ENCODE assay signal across 8 cellular contexts in genomic region chr3:38136807-38137614, GRCh38. TPM values are rescaled to one million over a fixed set of nuclear protein-coding genes. Genes with fewer than 3 reads are reported as not detected.
DNase-seq lines count a peak whose midpoint lies in the region; ATAC-seq and TF ChIP-seq lines count a peak whose summit lies in the region.

Gene ACAA1 (minus strand): TSS chr3:38137127. CDS start chr3:38137035, 92 bp downstream.

- TF ChIP-seq CTCF in BJ (IDR thresholded peaks at IDR 0.05; ENCODE audit: insufficient read depth, low read depth, low read length) (no peak), colonic mucosa (IDR thresholded peaks at IDR 0.05) (no peak)

- no peaks in the 10 kb centered on the region for H3K9me3 Mint-ChIP-seq in activated CD4-positive, alpha-beta T cell treated with anti-CD3 and anti-CD28 coated beads, Interleukin-2, amount 10 ng/mL, durations not matched to agents 24 days and 14 days

- peak within 1 kb of the TSS; percentile 95 to 97 for H3K9ac ChIP-seq in colonic mucosa (ENCODE audit: low read depth in 2 of 2, low read length in 2 of 2)

- peaks cover 64% of the 10 kb centered on the region for H3K4me1 Mint-ChIP-seq in activated CD4-positive, alpha-beta T cell treated with anti-CD3 and anti-CD28 coated beads, Interleukin-2, amount 10 ng/mL, durations not matched to agents 24 days and 14 days

- POLR2A ChIA-PET in BJ (lab: Charles Lee), result interaction anchor here (0.7 to 1.6 kb wide), 4 partner anchors 28 to 1057 kb away, joined by 3 to 7 read pairs (median 3); partner anchors contain the start of gene OXSR1

- H3K4me1 ChIP-seq in colonic mucosa, result peaks cover 27% of the 10 kb centered on the region

- H3K9me3 ChIP-seq in colonic mucosa, result no peaks in the 10 kb centered on the region

- peak; percentile 94 for ATAC-seq in GM19324 (IDR thresholded peaks at IDR 0.05; ENCODE audit: low FRiP score, unreplicated experiment)
- peak; percentile 79 for ATAC-seq in HG03469 (IDR thresholded peaks at IDR 0.05; ENCODE audit: unreplicated experiment)

- peak within 1 kb of the TSS; percentile 99 for H3K27ac Mint-ChIP-seq in activated CD4-positive, alpha-beta T cell treated with anti-CD3 and anti-CD28 coated beads, Interleukin-2, amount 10 ng/mL, durations not matched to agents 24 days and 14 days

- H3K4me3 Mint-ChIP-seq in activated CD4-positive, alpha-beta T cell treated with anti-CD3 and anti-CD28 coated beads, Interleukin-2, amount 10 ng/mL, durations not matched to agents 24 days and 14 days, result peak within 1 kb of the TSS; percentile 90

- CTCF ChIA-PET in BJ (lab: Yijun Ruan, JAX), result interaction anchor here (0.6 to 1.3 kb wide), 5 partner anchors 101 to 208 kb away, joined by 3 read pairs; no protein-coding TSS in a partner anchor

- no peaks in the 10 kb centered on the region for H3K27me3 Mint-ChIP-seq in activated CD4-positive, alpha-beta T cell treated with anti-CD3 and anti-CD28 coated beads, Interleukin-2, amount 10 ng/mL, durations not matched to agents 24 days and 14 days

- peaks cover 42% of the 10 kb centered on the region for H3K36me3 Mint-ChIP-seq in activated CD4-positive, alpha-beta T cell treated with anti-CD3 and anti-CD28 coated beads, Interleukin-2, amount 10 ng/mL, durations not matched to agents 24 days and 14 days (ENCODE audit: low read depth)

- DNase-seq in BJ (ENCODE audit: low read depth) (peak; percentile 97), NCI-H526 treated with DMSO at 0.1 percent for 48 hours (lab: John Stamatoyannopoulos, UW) (peak; percentile 97), colonic mucosa (peak; percentile 100)
- peak; percentile 99 for DNase-seq in activated CD4-positive, alpha-beta T cell treated with anti-CD3 and anti-CD28 coated beads, Interleukin-2, amount 10 ng/mL, durations not matched to agents 24 days and 14 days
- DNase-seq in stimulated activated CD4-positive, alpha-beta T cell treated with anti-CD3 and anti-CD28 coated beads, Interleukin-1b, Interleukin-23, amount 100 ng/mL, for 4 hours (ENCODE audit: low read depth in 2 of 2), result peak; percentile 91 to 94

- peaks cover 19% of the 10 kb centered on the region for H3K36me3 ChIP-seq in BJ (ENCODE audit: control insufficient read depth, insufficient read depth, low read length)
- H3K36me3 ChIP-seq in colonic mucosa, result peaks cover 15% of the 10 kb centered on the region

- H3K4me3 ChIP-seq in BJ (ENCODE audit: low read depth, low read length) (peak within 1 kb of the TSS; percentile 72), colonic mucosa (peak within 1 kb of the TSS; percentile 97)

- intact Hi-C loops in activated CD4-positive, alpha-beta T cell treated with anti-CD3 and anti-CD28 coated beads, Interleukin-2, amount 10 ng/mL, durations not matched to agents 24 days and 14 days (cut with micrococcal nuclease), result loop anchor here (1.0 to 5.0 kb wide), 8 partner anchors 14 to 1144 kb away; partner anchors contain the start of genes ACVR2B, EPM2AIP1, EXOG and MLH1
- intact Hi-C loops in colonic mucosa (cut with DNase I), result no loop called here

- H3K27ac ChIP-seq in colonic mucosa (peak within 1 kb of the TSS; percentile 98), layer of hippocampus (ENCODE audit: low read depth, low read length) (peak within 1 kb of the TSS; percentile 91)

- H3K27me3 ChIP-seq in BJ (ENCODE audit: control insufficient read depth, insufficient read depth, low read length), result no peaks in the 10 kb centered on the region
- no peaks in the 10 kb centered on the region for H3K27me3 ChIP-seq in colonic mucosa
- H3K27me3 ChIP-seq in layer of hippocampus (ENCODE audit: control insufficient read depth, insufficient read depth, low read length), result no peaks in the 10 kb centered on the region

RNA-seq across cellular contexts. Expression of gene ACAA1, which starts in this region (rescaled TPM):
- 54.7 and 81.8 TPM in 2 replicates for polyA plus RNA-seq in BJ (2011; rRNA removed)
- polyA minus RNA-seq in BJ (2011; rRNA and poly(A)+ RNA removed), result 37.3 and 60.4 TPM in 2 replicates
- total RNA-seq in activated CD4-positive, alpha-beta T cell treated with anti-CD3 and anti-CD28 coated beads, Interleukin-2, amount 10 ng/mL, durations not matched to agents 24 days and 14 days, result 68.7 and 71.6 TPM in 2 replicates
- total RNA-seq in colonic mucosa, result 100 to 1,000 TPM; 135 to 167 TPM

Comparison
In these comparisons a context has a peak if more than half of its experiments do, and no peak if none do; other contexts are left out.
1. Peak in every context shown above with its lines: DNase-seq, ATAC-seq, H3K4me3 ChIP-seq and H3K27ac ChIP-seq.